ENCODE assay signal across 8 cellular contexts in the genomic region with DNA sequence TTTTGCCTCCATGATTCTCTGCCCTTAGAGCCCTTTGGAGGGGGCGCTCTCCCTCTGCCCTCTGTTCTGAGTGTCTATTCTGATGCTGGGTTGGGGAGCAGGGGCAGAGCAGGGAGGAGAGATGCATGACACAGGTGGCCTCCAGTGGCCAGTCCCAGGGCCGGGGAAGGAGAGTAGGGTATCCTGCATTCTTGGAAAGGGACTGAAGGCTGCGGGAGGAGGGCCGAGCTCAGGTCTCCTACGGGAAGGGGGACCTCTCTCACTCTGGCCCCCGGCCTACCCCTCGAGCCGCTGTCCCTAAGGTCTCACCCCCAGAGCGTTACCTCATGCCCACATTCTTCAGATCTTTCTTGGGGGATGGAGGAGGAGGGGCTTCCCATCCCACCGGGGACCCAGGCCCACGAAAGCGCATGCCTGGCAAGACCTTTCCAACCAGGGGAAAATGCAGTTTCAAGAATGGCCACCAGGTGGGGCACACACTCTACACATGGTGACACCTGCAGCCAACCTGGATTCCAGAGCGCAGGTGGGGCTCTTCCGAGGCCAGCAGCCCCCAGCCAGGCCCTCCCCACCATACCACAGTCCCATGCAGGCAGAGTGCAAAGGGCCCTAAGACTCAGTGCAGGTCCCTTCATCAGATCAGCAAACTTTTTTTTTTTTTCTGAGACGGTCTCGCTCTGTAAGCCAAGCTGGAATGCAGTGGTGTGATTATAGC.
DNase-seq lines count a peak whose midpoint lies in the region; ATAC-seq and TF ChIP-seq lines count a peak whose summit lies in the region.

No MANE protein-coding gene starts in this region.

- H3K4me1 Mint-ChIP-seq in activated T-cell treated with anti-CD3 and anti-CD28 coated beads, Interleukin-2, amount 50 U/mL, for 72 hours (ENCODE audit: low read depth), result no peaks in the 10 kb centered on the region

- H3K9me3 Mint-ChIP-seq in activated T-cell treated with anti-CD3 and anti-CD28 coated beads, Interleukin-2, amount 50 U/mL, for 72 hours, result no peaks in the 10 kb centered on the region

- in situ Hi-C loops in HAP-1 (cut with MboI; ENCODE audit: low sequenced_read_pairs), result loop anchor here (5.0 kb wide), 1 partner anchor 730 kb away; no protein-coding TSS in a partner anchor
- in situ Hi-C loops in transverse colon (cut with MboI; ENCODE audit: low pct_ligation_motif_present in 1 of 4, low pct_unique_long_range_greater_than_20kb in 1 of 4, low sequenced_read_pairs in 3 of 4), result loop anchor here (5.0 to 25.0 kb wide), 3 partner anchors 730 to 845 kb away; partner anchors contain the start of gene PRKRIP1 (in 1 of the 4)

- peak; percentile 79 for DNase-seq in BE2C
- peak; percentile 30 to 87 for DNase-seq in HAP-1 (ENCODE audit: low spot score in 2 of 2)
- peak; percentile 21 for DNase-seq in OCI-M2 (lab: John Stamatoyannopoulos, UW; ENCODE audit: unreplicated experiment)
- peak; percentile 73 to 76 for DNase-seq in activated T-cell treated with anti-CD3 and anti-CD28 coated beads, Interleukin-2, amount 50 U/mL, for 72 hours
- DNase-seq in fibroblast of villous mesenchyme (ENCODE audit: low read depth), result peak; percentile 49
- DNase-seq in ovary, result peak; percentile 47 to 75 (median 71)
- peak; percentile 79 for DNase-seq in transverse colon

- H3K4me3 ChIP-seq in BE2C (ENCODE audit: low read depth, low read length) (peak overlapping the region; percentile 21; the same call in 1 of the 2 replicates), HAP-1 (no peak overlapping the region), fibroblast of villous mesenchyme (ENCODE audit: low read depth, low read length) (no peak overlapping the region), ovary (no peak overlapping the region), transverse colon (no peak overlapping the region)

- no peak overlapping the region for H3K4me3 Mint-ChIP-seq in activated T-cell treated with anti-CD3 and anti-CD28 coated beads, Interleukin-2, amount 50 U/mL, for 72 hours

- no peak overlapping the region for H3K27ac Mint-ChIP-seq in activated T-cell treated with anti-CD3 and anti-CD28 coated beads, Interleukin-2, amount 50 U/mL, for 72 hours

- no peak for TF ChIP-seq EP300 in ovary (IDR thresholded peaks at IDR 0.05)
- no peak for TF ChIP-seq EP300 in transverse colon (IDR thresholded peaks at IDR 0.05; ENCODE audit: low read depth)

- WGBS in ovary, 3 donors, result 18 to 23% (median 19%) methylated on average over 16 of the region's 16 CpGs
- 30% methylated on average over 16 of the region's 16 CpGs; no CpG with 5 or more reads in 1 of the 2 donors for WGBS in transverse colon (ENCODE audit: low coverage in 1 of 2), 2 donors

- H3K36me3 Mint-ChIP-seq in activated T-cell treated with anti-CD3 and anti-CD28 coated beads, Interleukin-2, amount 50 U/mL, for 72 hours (ENCODE audit: insufficient read depth in 2 of 2), result no peaks in the 10 kb centered on the region

- no peaks in the 10 kb centered on the region for H3K4me1 ChIP-seq in BE2C
- no peaks in the 10 kb centered on the region for H3K4me1 ChIP-seq in HAP-1
- no peaks in the 10 kb centered on the region for H3K4me1 ChIP-seq in ovary (ENCODE audit: insufficient read depth)
- H3K4me1 ChIP-seq in transverse colon, result peaks cover 0 to 4% (median 0%) of the 10 kb centered on the region in 4 donors

- H3K27ac ChIP-seq in ovary (no peak overlapping the region), transverse colon (no peak overlapping the region)

- no peaks in the 10 kb centered on the region for H3K36me3 ChIP-seq in BE2C
- H3K36me3 ChIP-seq in HAP-1 (replicated peaks), result no peaks in the 10 kb centered on the region; the same call in 1 of the 2 replicates
- H3K36me3 ChIP-seq in ovary, result no peaks in the 10 kb centered on the region
- no peaks in the 10 kb centered on the region for H3K36me3 ChIP-seq in transverse colon

- no peaks in the 10 kb centered on the region for H3K27me3 ChIP-seq in BE2C
- H3K27me3 ChIP-seq in HAP-1 (ENCODE audit: low read depth), result no peaks in the 10 kb centered on the region
- H3K27me3 ChIP-seq in ovary, result no peaks in the 10 kb centered on the region
- H3K27me3 ChIP-seq in transverse colon, result no peaks in the 10 kb centered on the region

- intact Hi-C loops in ovary (cut with DNase I), result loop anchor here in 3 of 4 donors (2.0 to 10.0 kb wide), 3 partner anchors 730 to 852 kb away; partner anchors contain the start of gene PRKRIP1 (in 1 of the 3)
- intact Hi-C loops in transverse colon (cut with DNase I; ENCODE audit: low total_unique reads), result loop anchor here (5.0 kb wide), 1 partner anchor 730 kb away; no protein-coding TSS in a partner anchor

- H3K9me3 ChIP-seq in BE2C (no peaks in the 10 kb centered on the region), HAP-1 (no peaks in the 10 kb centered on the region), ovary (no peaks in the 10 kb centered on the region), transverse colon (no peaks in the 10 kb centered on the region)

- TF ChIP-seq POLR2A in ovary (IDR thresholded peaks at IDR 0.05), result no peak
- no peak for TF ChIP-seq POLR2A in transverse colon (IDR thresholded peaks at IDR 0.05)

- peak; percentile 49 to 51 for ATAC-seq in activated T-cell treated with anti-CD3 and anti-CD28 coated beads, Interleukin-2, amount 50 U/mL, for 72 hours (replicated peaks in 1 of 2)
- ATAC-seq in GM18870 (IDR thresholded peaks at IDR 0.05; ENCODE audit: unreplicated experiment), result no peak

- TF ChIP-seq CTCF in BE2C (IDR thresholded peaks at IDR 0.05; ENCODE audit: low read depth, low read length) (peak; percentile 86), fibroblast of villous mesenchyme (IDR thresholded peaks at IDR 0.05; ENCODE audit: insufficient read depth, low read depth, low read length) (peak; percentile 87), ovary (IDR thresholded peaks at IDR 0.05) (peak; percentile 71 to 86 (median 79)), transverse colon (IDR thresholded peaks at IDR 0.05) (peak; percentile 92 to 94 (median 94))

- H3K27me3 Mint-ChIP-seq in activated T-cell treated with anti-CD3 and anti-CD28 coated beads, Interleukin-2, amount 50 U/mL, for 72 hours (ENCODE audit: low read depth), result no peaks in the 10 kb centered on the region

Comparison
In these comparisons a context has a peak if more than half of its experiments do, and no peak if none do; other contexts are left out.
1. DNase-seq: peak in every context shown above with its lines; median percentile 79 in BE2C; 79 in transverse colon; 74 in activated T-cell treated with anti-CD3 and anti-CD28 coated beads, Interleukin-2, amount 50 U/mL, for 72 hours; 71 in ovary; 58 in HAP-1; 49 in fibroblast of villous mesenchyme; 21 in OCI-M2.